ENCODE assay signal across 16 cellular contexts in the genomic region with DNA sequence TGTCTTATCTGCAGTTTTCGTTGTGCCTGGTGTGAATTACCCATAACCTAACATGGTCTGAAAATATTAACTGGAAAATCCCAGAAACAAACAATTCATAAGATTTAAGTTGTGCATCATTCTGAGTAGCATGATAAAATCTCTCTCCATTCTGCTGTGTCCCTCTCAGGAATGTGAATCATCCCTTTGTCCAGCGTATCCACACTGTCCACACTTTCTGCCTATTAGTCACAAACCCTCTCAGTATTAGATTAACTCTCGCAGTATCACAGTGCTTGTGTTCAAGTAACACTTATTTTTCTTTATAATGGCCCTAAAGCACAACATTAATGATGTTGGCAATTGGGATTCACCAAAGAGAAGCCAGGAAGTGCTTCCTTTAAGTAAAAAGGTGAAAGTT.
A peak's percentile ranks its signal among the peaks of the same experiment; 100 is the strongest.
DNase-seq lines count a peak whose midpoint lies in the region; ATAC-seq, FAIRE-seq and TF ChIP-seq lines count a peak whose summit lies in the region.
"Had no signal": no experiment of that assay in that cellular context is flagged by ENCODE, and none has a peak within 500 bp of the region (broad histone marks: within the 10 kb centered on the region; RNA-seq: fewer than 3 reads in every experiment).

No MANE protein-coding gene starts in this region.

- intact Hi-C loops in A673 (cut with micrococcal nuclease; ENCODE audit: unreplicated experiment) (no loop called here), heart left ventricle (cut with DNase I) (loop anchor here in 1 of 10 donors (10.0 kb wide), 1 partner anchor 61 kb away; a partner anchor contains a TSS), aorta (cut with DNase I) (no loop called here)

- POLR2A ChIA-PET in A673 (lab: Charles Lee; ENCODE audit: low non-redundant PET), result no interaction called here

- no TSS peak for BruUV-seq in A673 (replicated peaks; lab: Mats Ljungman, UMichigan)

- FAIRE-seq in D721Med (lab: Jason Lieb, UNC), result no peak

- H3K4me3 ChIP-seq in A673 (ENCODE audit: low read depth, low read length, poor library complexity, severe bottlenecking), result no peak overlapping the region
- no peak overlapping the region for H3K4me3 ChIP-seq in heart left ventricle
- H3K4me3 ChIP-seq in aorta (ENCODE audit: low read length in 2 of 2), result no peak overlapping the region
- H3K4me3 ChIP-seq: adrenal gland, uterus had no signal

- H3K27me3 ChIP-seq in A673 (replicated peaks; ENCODE audit: insufficient read depth, low read depth, low read length, poor library complexity) (no peaks in the 10 kb centered on the region), heart left ventricle (no peaks in the 10 kb centered on the region), aorta (ENCODE audit: control insufficient read depth in 1 of 2, insufficient read depth in 2 of 2, low read length in 1 of 2) (no peaks in the 10 kb centered on the region)
- H3K27me3 ChIP-seq: adrenal gland, uterus had no signal

- WGBS in heart left ventricle, 4 donors, result 35 to 42% (median 40%) methylated on average over 3 of the region's 3 CpGs
- WGBS in aorta, 2 donors, result 54 to 61% methylated on average over 3 of the region's 3 CpGs

- H3K9me3 ChIP-seq in A673 (ENCODE audit: low read depth, low read length, poor library complexity, severe bottlenecking) (no peaks in the 10 kb centered on the region), heart left ventricle (peaks cover 0 to 13% (median 0%) of the 10 kb centered on the region in 12 donors), aorta (ENCODE audit: control insufficient read depth, low read length) (no peaks in the 10 kb centered on the region)
- H3K9me3 ChIP-seq: adrenal gland, uterus had no signal

- no peak overlapping the region for H3K27ac ChIP-seq in A673 (ENCODE audit: low read depth, low read length, poor library complexity, severe bottlenecking)
- no peak overlapping the region for H3K27ac ChIP-seq in heart left ventricle
- H3K27ac ChIP-seq in aorta (ENCODE audit: low read depth in 1 of 2, low read length in 2 of 2), result no peak overlapping the region
- H3K27ac ChIP-seq: adrenal gland, uterus had no signal

- H3K4me1 ChIP-seq in A673 (ENCODE audit: insufficient read depth, low read length, poor library complexity, severe bottlenecking) (peaks cover 3% of the 10 kb centered on the region), heart left ventricle (no peaks in the 10 kb centered on the region), aorta (ENCODE audit: control insufficient read depth in 1 of 2, insufficient read depth in 2 of 2, low read length in 2 of 2) (no peaks in the 10 kb centered on the region)
- H3K4me1 ChIP-seq: adrenal gland, uterus had no signal

- DNase-seq in A673 (ENCODE audit: low spot score) (peak; percentile 17), HS-5 (ENCODE audit: low read depth) (peak; percentile 76), brain pericyte (ENCODE audit: low read depth, low spot score) (peak; percentile 33), kidney glomerular epithelial cell (lab: John Stamatoyannopoulos, UW) (peak; percentile 28), heart left ventricle (no peak), iPS-NIHi11 (ENCODE audit: low spot score) (no peak), aorta (no peak), D721Med (ENCODE audit: insufficient read length, low spot score) (no peak)
- DNase-seq: activated CD4-positive, alpha-beta T cell treated with anti-CD3 and anti-CD28 coated beads, Interleukin-2, amount 10 ng/mL, durations not matched to agents 7 days and 5 days; adrenal gland; cortex of kidney; DMS 273 treated with DMSO at 0.1 percent for 48 hours; NCI-H2029 treated with DMSO at 0.1 percent for 48 hours; NCI-H748 treated with DMSO at 0.1 percent for 48 hours; nucleus accumbens; uterus had no signal

- no peak for TF ChIP-seq POLR2A in heart left ventricle (IDR thresholded peaks at IDR 0.05)

- no peaks in the 10 kb centered on the region for H3K36me3 ChIP-seq in A673 (ENCODE audit: insufficient read depth, low read length, poor library complexity, severe bottlenecking)
- H3K36me3 ChIP-seq in heart left ventricle, result no peaks in the 10 kb centered on the region
- no peaks in the 10 kb centered on the region for H3K36me3 ChIP-seq in aorta (ENCODE audit: control insufficient read depth in 1 of 2, insufficient read depth in 2 of 2, low read length in 1 of 2)
- H3K36me3 ChIP-seq: adrenal gland, uterus had no signal

- ATAC-seq in heart left ventricle (no peak), aorta (ENCODE audit: low FRiP score) (no peak)

- CTCF ChIA-PET in A673 (lab: Charles Lee), result no interaction called here

- TF ChIP-seq CTCF in A673 (conservative IDR thresholded peaks at IDR 0.05; ENCODE audit: low read depth, low read length) (no peak), heart left ventricle (IDR thresholded peaks at IDR 0.05) (no peak), D721Med (IDR thresholded peaks at IDR 0.05; ENCODE audit: insufficient read depth, missing control alignments) (no peak)

Comparison
In these comparisons a context has a peak if more than half of its experiments do, and no peak if none do; other contexts are left out.
1. DNase-seq: peak in A673 (single experiment), HS-5 (single experiment), brain pericyte (single experiment) and kidney glomerular epithelial cell (single experiment); none in heart left ventricle (0 of 5), iPS-NIHi11 (single experiment), aorta (0 of 2) and D721Med (single experiment).